8 cellular contexts compared by ENCODE assay signal in the genomic region with DNA sequence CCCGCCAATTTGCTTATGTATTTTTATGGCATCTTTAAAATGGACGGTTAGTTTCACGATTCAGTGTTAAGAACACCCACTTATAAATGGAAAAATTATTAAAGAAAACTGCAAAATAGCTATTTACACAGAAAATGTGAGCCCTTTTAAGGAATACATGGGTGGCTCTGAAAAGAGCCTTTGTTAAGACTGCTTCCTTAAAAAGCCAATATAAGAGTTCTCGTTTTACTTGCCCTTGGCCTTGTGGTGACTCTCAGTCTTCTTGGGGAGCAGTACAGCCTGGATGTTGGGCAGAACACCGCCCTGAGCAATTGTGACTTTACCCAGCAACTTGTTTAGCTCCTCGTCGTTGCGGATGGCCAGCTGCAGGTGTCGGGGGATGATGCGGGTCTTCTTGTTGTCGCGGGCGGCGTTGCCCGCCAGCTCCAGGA.
A peak's percentile ranks its signal among the peaks of the same experiment; 100 is the strongest.
DNase-seq lines count a peak whose midpoint lies in the region; ATAC-seq, FAIRE-seq and TF ChIP-seq lines count a peak whose summit lies in the region.

No MANE protein-coding gene starts in this region.

- no peaks in the 10 kb centered on the region for H3K9me3 Mint-ChIP-seq in CD8-positive, alpha-beta T cell

- H3K36me3 Mint-ChIP-seq in CD8-positive, alpha-beta T cell, result peaks cover 27% of the 10 kb centered on the region

- H3K27ac Mint-ChIP-seq in CD8-positive, alpha-beta T cell, result peak overlapping the region; percentile 99

- peak overlapping the region; percentile 96 for H3K4me3 Mint-ChIP-seq in CD8-positive, alpha-beta T cell

- peak overlapping the region; percentile 89 for H3K27ac ChIP-seq in CD8-positive, alpha-beta T cell (ENCODE audit: low read depth, low read length)
- H3K27ac ChIP-seq in lung (ENCODE audit: low read depth in 1 of 2, low read length in 1 of 2) (peak overlapping the region; percentile 98 to 99), upper lobe of right lung (peak overlapping the region; percentile 97)

- H3K4me1 ChIP-seq in CD8-positive, alpha-beta T cell (ENCODE audit: insufficient read depth, low read length), result peaks cover 21% of the 10 kb centered on the region
- H3K4me1 ChIP-seq in lung (ENCODE audit: control insufficient read depth in 2 of 2, insufficient read depth in 2 of 2, low read length in 2 of 2), result peaks cover 2 to 12% of the 10 kb centered on the region in 2 donors
- H3K4me1 ChIP-seq in upper lobe of right lung, result peaks cover 5% of the 10 kb centered on the region

- POLR2A ChIA-PET in CD8-positive, alpha-beta T cell (lab: Charles Lee), result interaction anchor here (0.9 to 15.5 kb wide), 45 partner anchors 10 to 1696 kb away, joined by 3 to 1041 read pairs (median 40); a partner anchor contains a TSS

- intact Hi-C loops in CD8-positive, alpha-beta T cell (cut with DNase I, micrococcal nuclease), result loop anchor here (1.0 to 5.0 kb wide), 11 partner anchors 9 to 934 kb away; a partner anchor contains a TSS
- intact Hi-C loops in upper lobe of right lung (cut with DNase I), result loop anchor here (2.0 kb wide), 1 partner anchor 18 kb away; a partner anchor contains a TSS

- no peaks in the 10 kb centered on the region for H3K27me3 ChIP-seq in CD8-positive, alpha-beta T cell (ENCODE audit: insufficient read depth, low read length)
- H3K27me3 ChIP-seq in bronchial epithelial cell (ENCODE audit: control insufficient read depth, insufficient read depth, low read length) (no peaks in the 10 kb centered on the region), lung (ENCODE audit: control insufficient read depth, insufficient read depth) (no peaks in the 10 kb centered on the region), upper lobe of right lung (peaks cover 41% of the 10 kb centered on the region)

- no peak for ATAC-seq in CD8-positive, alpha-beta T cell
- ATAC-seq in GM21619 (IDR thresholded peaks at IDR 0.05; ENCODE audit: unreplicated experiment) (peak; percentile 4), lung (ENCODE audit: insufficient read depth, low FRiP score) (no peak), upper lobe of right lung (peak; percentile 20)

- no peak for FAIRE-seq in bronchial epithelial cell (lab: Jason Lieb, UNC)

- no peaks in the 10 kb centered on the region for H3K36me3 ChIP-seq in CD8-positive, alpha-beta T cell (ENCODE audit: insufficient read depth, low read length)
- H3K36me3 ChIP-seq in bronchial epithelial cell (ENCODE audit: control insufficient read depth, insufficient read depth, low read length), result peaks cover 1% of the 10 kb centered on the region
- H3K36me3 ChIP-seq in lung (ENCODE audit: control insufficient read depth in 2 of 2, insufficient read depth in 2 of 2, low read length in 2 of 2), result no peaks in the 10 kb centered on the region
- H3K36me3 ChIP-seq in upper lobe of right lung, result no peaks in the 10 kb centered on the region

- 0 to 1% methylated on average over 15 of the region's 15 CpGs for WGBS in lung, 2 donors

- H3K27me3 Mint-ChIP-seq in CD8-positive, alpha-beta T cell (ENCODE audit: low read depth), result no peaks in the 10 kb centered on the region

- CTCF ChIA-PET in CD8-positive, alpha-beta T cell (lab: Charles Lee), result interaction anchor here (1.1 to 7.9 kb wide), 13 partner anchors 10 to 166 kb away, joined by 3 to 45 read pairs (median 13); a partner anchor contains a TSS

- H3K4me1 Mint-ChIP-seq in CD8-positive, alpha-beta T cell (ENCODE audit: low read depth), result peaks cover 41% of the 10 kb centered on the region

- no peaks in the 10 kb centered on the region for H3K9me3 ChIP-seq in CD8-positive, alpha-beta T cell (ENCODE audit: low read length)
- peaks cover 0 to 3% of the 10 kb centered on the region in 2 donors for H3K9me3 ChIP-seq in lung (ENCODE audit: control insufficient read depth in 2 of 2, insufficient read depth in 1 of 2, low read length in 1 of 2)
- H3K9me3 ChIP-seq in upper lobe of right lung, result no peaks in the 10 kb centered on the region

- TF ChIP-seq CTCF in CD8-positive, alpha-beta T cell (IDR thresholded peaks at IDR 0.05), result no peak
- TF ChIP-seq CTCF in bronchial epithelial cell (IDR thresholded peaks at IDR 0.05; ENCODE audit: insufficient read depth, low read length, severe bottlenecking) (no peak), lung (IDR thresholded peaks at IDR 0.05; ENCODE audit: control extremely low read depth, extremely low read depth) (no peak), upper lobe of right lung (IDR thresholded peaks at IDR 0.05) (no peak)

- H3K4me3 ChIP-seq in CD8-positive, alpha-beta T cell (ENCODE audit: low read depth, low read length), result peak overlapping the region; percentile 82
- peak overlapping the region; percentile 84 for H3K4me3 ChIP-seq in bronchial epithelial cell (ENCODE audit: low read depth, low read length)
- H3K4me3 ChIP-seq in lung, result peak overlapping the region; percentile 66
- peak overlapping the region; percentile 69 for H3K4me3 ChIP-seq in upper lobe of right lung

- DNase-seq in CD8-positive, alpha-beta T cell, result peak in 1 of 7 experiments; percentile 59
- peak; percentile 83 for DNase-seq in NCI-H2029 treated with DMSO at 0.1 percent for 48 hours (lab: John Stamatoyannopoulos, UW)
- peak; percentile 49 for DNase-seq in bronchial epithelial cell (ENCODE audit: low read depth)
- DNase-seq in lung (ENCODE audit: low spot score), result no peak
- no peak for DNase-seq in upper lobe of right lung
- DNase-seq in kidney glomerular epithelial cell (lab: John Stamatoyannopoulos, UW), result no peak
- DNase-seq in mesenteric fat pad (ENCODE audit: low spot score), result no peak

Comparison
In these comparisons a context has a peak if more than half of its experiments do, and no peak if none do; other contexts are left out.
1. ATAC-seq: peak in GM21619 (single experiment) and upper lobe of right lung (single experiment); none in CD8-positive, alpha-beta T cell (single experiment) and lung (single experiment).
2. DNase-seq: peak in NCI-H2029 treated with DMSO at 0.1 percent for 48 hours (single experiment) and bronchial epithelial cell (single experiment); none in lung (single experiment), upper lobe of right lung (single experiment), kidney glomerular epithelial cell (single experiment) and mesenteric fat pad (single experiment).
3. Peak in every context shown above with its lines, with median percentiles within 50 percentile points of each other: H3K27ac ChIP-seq and H3K4me3 ChIP-seq.